In the genomic region with DNA sequence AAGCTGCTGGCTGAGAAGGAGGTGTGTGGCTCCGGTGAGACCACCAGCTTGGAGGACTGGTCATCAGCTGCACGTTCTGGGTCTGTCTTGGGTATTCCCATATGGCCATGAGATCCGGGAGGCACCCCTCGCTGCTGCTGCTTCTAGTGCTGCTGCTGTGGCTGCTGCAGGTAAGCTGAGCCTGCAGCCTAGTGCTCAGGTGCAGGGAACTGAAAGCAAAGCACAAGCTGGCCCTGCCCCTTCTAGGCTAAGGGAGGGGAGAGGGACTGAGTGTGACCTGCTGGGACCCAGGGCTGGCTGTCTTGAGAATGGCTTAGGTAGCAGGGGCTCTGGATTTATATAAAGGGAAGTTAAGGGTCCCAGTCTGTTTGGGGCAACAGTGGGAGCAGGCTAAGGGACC, we compare ENCODE assay signal across 21 cellular contexts. TPM values are rescaled to one million over a fixed set of nuclear protein-coding genes. Genes with fewer than 3 reads are reported as not detected.
DNase-seq lines count a peak whose midpoint lies in the region; ATAC-seq and TF ChIP-seq lines count a peak whose summit lies in the region.
"Had no signal": no experiment of that assay in that cellular context is flagged by ENCODE, and none has a peak within 500 bp of the region (broad histone marks: within the 10 kb centered on the region; RNA-seq: fewer than 3 reads in every experiment).

No MANE protein-coding gene starts in this region.

- 75% methylated on average over 4 of the region's 4 CpGs for WGBS in prostate gland
- 89 to 96% methylated on average over 4 of the region's 4 CpGs for WGBS in body of pancreas, 2 donors

- H2AFZ ChIP-seq in PC-9: no peak overlapping the region

- intact Hi-C loops in prostate gland (cut with DNase I) (no loop called here), PC-9 (cut with micrococcal nuclease; ENCODE audit: unreplicated experiment) (no loop called here), body of pancreas (cut with DNase I) (no loop called here)

- H3K79me2 ChIP-seq in PC-9 (ENCODE audit: low read depth): no peaks in the 10 kb centered on the region

- CTCF ChIA-PET in WTC11 (lab: Charles Lee) (interaction anchor here (0.7 to 1.6 kb wide), 5 partner anchors 10 to 305 kb away, joined by 3 to 8 read pairs (median 3); a partner anchor contains a TSS), PC-9 (lab: Charles Lee) (interaction anchor here (0.7 kb wide), 1 partner anchor 112 kb away, joined by 6 read pairs; no protein-coding TSS in a partner anchor)

- no peaks in the 10 kb centered on the region for H3K36me3 Mint-ChIP-seq in WTC11
- H3K36me3 Mint-ChIP-seq: activated naive CD8-positive, alpha-beta T cell treated with anti-CD3 and anti-CD28 coated beads, Interleukin-2, amount 10 ng/mL, durations not matched to agents 7 days and 5 days had no signal

- no peak overlapping the region for H3K27ac ChIP-seq in prostate gland
- H3K27ac ChIP-seq in PC-9: no peak overlapping the region
- H3K27ac ChIP-seq in body of pancreas: no peak overlapping the region
- H3K27ac ChIP-seq: 22Rv1, epithelial cell of prostate, KMS-11 had no signal

- no peaks in the 10 kb centered on the region for H3K9me3 Mint-ChIP-seq in WTC11
- H3K9me3 Mint-ChIP-seq: activated naive CD8-positive, alpha-beta T cell treated with anti-CD3 and anti-CD28 coated beads, Interleukin-2, amount 10 ng/mL, durations not matched to agents 7 days and 5 days; activated T-helper 2 cell treated with anti-CD3 and anti-CD28 coated beads, Interferon-gamma antibody, Interleukin-2, Interleukin-4, amounts not matched to agents 10 μg/mL and 5 μg/mL and 100 μg/mL, durations not matched to agents 14 hours and 24 hours and 36 hours; CD4-positive, CD25-positive, alpha-beta regulatory T cell; memory B cell had no signal

- H3K9me2 ChIP-seq in PC-9 (ENCODE audit: insufficient read depth): no peaks in the 10 kb centered on the region

- DNase-seq in NCI-H1436 (lab: John Stamatoyannopoulos, UW) (peak; percentile 5), NCI-H1436 treated with DMSO at 0.1 percent for 48 hours (lab: John Stamatoyannopoulos, UW) (no peak), NCI-H2107 treated with DMSO at 0.1 percent for 48 hours (lab: John Stamatoyannopoulos, UW; ENCODE audit: unreplicated experiment) (peak; percentile 64), WTC11 (ENCODE audit: low spot score) (peak; percentile 40), prostate gland (ENCODE audit: low spot score) (no peak), PC-9 (no peak), MV-4-11 (lab: John Stamatoyannopoulos, UW) (no peak), body of pancreas (no peak)
- DNase-seq: activated CD4-positive, alpha-beta T cell treated with anti-CD3 and anti-CD28 coated beads, Interleukin-2, amount 50 U/mL, for 48 hours; activated CD8-positive, alpha-beta memory T cell treated with anti-CD3 and anti-CD28 coated beads, Interleukin-2, amount 50 U/mL, for 4 hours; activated naive CD8-positive, alpha-beta T cell treated with anti-CD3 and anti-CD28 coated beads, Interleukin-2, amount 10 ng/mL, durations not matched to agents 7 days and 5 days; CD4-positive, CD25-positive, alpha-beta regulatory T cell; central memory CD4-positive, alpha-beta T cell; NCI-H187; NCI-H526 treated with DMSO at 0.1 percent for 48 hours; trophoblast cell had no signal

- BruUV-seq in PC-9 (replicated peaks; lab: Mats Ljungman, UMichigan): no TSS peak

- H3K4me2 ChIP-seq in PC-9: no peak overlapping the region
- H3K4me2 ChIP-seq: KMS-11 had no signal

- TF ChIP-seq CTCF in WTC11 (IDR thresholded peaks at IDR 0.05): no peak
- no peak for TF ChIP-seq CTCF in prostate gland (IDR thresholded peaks at IDR 0.05)
- TF ChIP-seq CTCF in PC-9 (conservative IDR thresholded peaks at IDR 0.05): no peak
- TF ChIP-seq CTCF in body of pancreas (IDR thresholded peaks at IDR 0.05): no peak

- no peaks in the 10 kb centered on the region for H3K27me3 ChIP-seq in prostate gland (replicated peaks; ENCODE audit: insufficient read depth)
- H3K27me3 ChIP-seq in PC-9 (ENCODE audit: insufficient read depth, low read depth): no peaks in the 10 kb centered on the region
- H3K27me3 ChIP-seq in body of pancreas: no peaks in the 10 kb centered on the region

- H3K4me1 Mint-ChIP-seq in WTC11: peaks cover 6% of the 10 kb centered on the region
- H3K4me1 Mint-ChIP-seq: activated naive CD8-positive, alpha-beta T cell treated with anti-CD3 and anti-CD28 coated beads, Interleukin-2, amount 10 ng/mL, durations not matched to agents 7 days and 5 days; CD4-positive, CD25-positive, alpha-beta regulatory T cell; memory B cell had no signal

- H3K4me1 ChIP-seq in prostate gland (replicated peaks) (no peaks in the 10 kb centered on the region), PC-9 (replicated peaks; ENCODE audit: insufficient read depth) (0 out of 2 replicates have a peak, but pooled peaks cover 4% of the 10 kb centered on the region), body of pancreas (peaks cover 11% of the 10 kb centered on the region)

- H3K4me3 ChIP-seq in prostate gland: peak overlapping the region; percentile 6 to 14
- H3K4me3 ChIP-seq in PC-9: no peak overlapping the region
- H3K4me3 ChIP-seq in body of pancreas: no peak overlapping the region

- H3K36me3 ChIP-seq in prostate gland (no peaks in the 10 kb centered on the region), PC-9 (ENCODE audit: low read depth) (no peaks in the 10 kb centered on the region), body of pancreas (replicated peaks in 1 of 2; ENCODE audit: insufficient read depth in 1 of 2, low read depth in 2 of 2) (no peaks in the 10 kb centered on the region)

- no peak overlapping the region for H3K27ac Mint-ChIP-seq in WTC11
- H3K27ac Mint-ChIP-seq: activated naive CD8-positive, alpha-beta T cell treated with anti-CD3 and anti-CD28 coated beads, Interleukin-2, amount 10 ng/mL, durations not matched to agents 7 days and 5 days; activated T-helper 2 cell treated with anti-CD3 and anti-CD28 coated beads, Interferon-gamma antibody, Interleukin-2, Interleukin-4, amounts not matched to agents 10 μg/mL and 5 μg/mL and 100 μg/mL, durations not matched to agents 14 hours and 24 hours and 36 hours; CD4-positive, CD25-positive, alpha-beta regulatory T cell; memory B cell had no signal

- H4K20me1 ChIP-seq in PC-9 (ENCODE audit: insufficient read depth): no peaks in the 10 kb centered on the region

- peak; percentile 23 for TF ChIP-seq POLR2A in prostate gland (IDR thresholded peaks at IDR 0.05)
- TF ChIP-seq POLR2A in body of pancreas (IDR thresholded peaks at IDR 0.05): no peak

- POLR2A ChIA-PET in WTC11 (lab: Charles Lee) (interaction anchor here (1.1 kb wide), 1 partner anchor 11 kb away, joined by 3 read pairs; no protein-coding TSS in a partner anchor), PC-9 (lab: Charles Lee; ENCODE audit: unreplicated experiment) (no interaction called here)

- H3K27me3 Mint-ChIP-seq in WTC11 (ENCODE audit: low read depth): peaks cover 8% of the 10 kb centered on the region
- H3K27me3 Mint-ChIP-seq: activated naive CD8-positive, alpha-beta T cell treated with anti-CD3 and anti-CD28 coated beads, Interleukin-2, amount 10 ng/mL, durations not matched to agents 7 days and 5 days; CD4-positive, CD25-positive, alpha-beta regulatory T cell; memory B cell had no signal

- H3F3A ChIP-seq in PC-9 (ENCODE audit: insufficient read depth, low read depth): no peaks in the 10 kb centered on the region

- H3K4me3 Mint-ChIP-seq in WTC11: no peak overlapping the region
- H3K4me3 Mint-ChIP-seq: activated naive CD8-positive, alpha-beta T cell treated with anti-CD3 and anti-CD28 coated beads, Interleukin-2, amount 10 ng/mL, durations not matched to agents 7 days and 5 days; CD4-positive, CD25-positive, alpha-beta regulatory T cell; memory B cell had no signal

- ATAC-seq in WTC11 (peak; percentile 78), body of pancreas (no peak)

- H3K9me3 ChIP-seq in prostate gland: no peaks in the 10 kb centered on the region
- 0 out of 2 replicates have a peak, but pooled peaks cover 2% of the 10 kb centered on the region for H3K9me3 ChIP-seq in PC-9 (ENCODE audit: insufficient read depth, low read depth)
- no peaks in the 10 kb centered on the region for H3K9me3 ChIP-seq in body of pancreas

TF ChIP-seq in WTC11, 78 proteins besides CTCF, POLR2A, EP300 and RAD21 (continues in another document):
- no peak for TF ChIP-seq FOXJ3 (CRISPR knock-in tag; IDR thresholded peaks at IDR 0.05; ENCODE audit: borderline replicate concordance)
- TF ChIP-seq, protein P1, sequence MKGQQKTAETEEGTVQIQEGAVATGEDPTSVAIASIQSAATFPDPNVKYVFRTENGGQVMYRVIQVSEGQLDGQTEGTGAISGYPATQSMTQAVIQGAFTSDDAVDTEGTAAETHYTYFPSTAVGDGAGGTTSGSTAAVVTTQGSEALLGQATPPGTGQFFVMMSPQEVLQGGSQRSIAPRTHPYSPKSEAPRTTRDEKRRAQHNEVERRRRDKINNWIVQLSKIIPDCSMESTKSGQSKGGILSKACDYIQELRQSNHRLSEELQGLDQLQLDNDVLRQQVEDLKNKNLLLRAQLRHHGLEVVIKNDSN (CRISPR knock-in tag; IDR thresholded peaks at IDR 0.05): no peak
- TF ChIP-seq, protein P2, sequence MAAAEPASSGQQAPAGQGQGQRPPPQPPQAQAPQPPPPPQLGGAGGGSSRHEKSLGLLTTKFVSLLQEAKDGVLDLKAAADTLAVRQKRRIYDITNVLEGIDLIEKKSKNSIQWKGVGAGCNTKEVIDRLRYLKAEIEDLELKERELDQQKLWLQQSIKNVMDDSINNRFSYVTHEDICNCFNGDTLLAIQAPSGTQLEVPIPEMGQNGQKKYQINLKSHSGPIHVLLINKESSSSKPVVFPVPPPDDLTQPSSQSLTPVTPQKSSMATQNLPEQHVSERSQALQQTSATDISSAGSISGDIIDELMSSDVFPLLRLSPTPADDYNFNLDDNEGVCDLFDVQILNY (CRISPR knock-in tag; IDR thresholded peaks at IDR 0.05): no peak
- TF ChIP-seq ELF4 (CRISPR knock-in tag; IDR thresholded peaks at IDR 0.05; ENCODE audit: low read depth): no peak

RNA-seq across cellular contexts. Expression of a gene that starts 0.4 kb away (rescaled TPM):
- 1.0 to 1.4 TPM (median 1.3 TPM) in 3 replicates for total RNA-seq in WTC11 (2021)
- 10 to 100 TPM; 11.0 to 30.6 TPM for total RNA-seq in prostate gland
- 0.68 and 1.1 TPM in 2 replicates for total RNA-seq in PC-9 (2021)
- total RNA-seq in body of pancreas: under 1 TPM; 0.26 to 0.33 TPM

RNA-seq across cellular contexts. Expression of a gene that starts 18.4 kb away (rescaled TPM):
- total RNA-seq in WTC11 (2021) (14.8 to 17.9 TPM (median 16.0 TPM) in 3 replicates), prostate gland (10 to 100 TPM; 13.7 to 18.2 TPM), PC-9 (2021) (11.7 and 20.2 TPM in 2 replicates), body of pancreas (1 to 10 TPM; 2.6 to 3.6 TPM)

RNA-seq across cellular contexts. Expression of a gene that starts 18.5 kb away (rescaled TPM):
- total RNA-seq in WTC11 (2021) (2.4 to 3.6 TPM (median 3.2 TPM) in 3 replicates), prostate gland (10 to 100 TPM; 16.0 to 16.6 TPM), PC-9 (2021) (9.0 and 9.9 TPM in 2 replicates), body of pancreas (1 to 10 TPM; 6.0 to 6.3 TPM)

RNA-seq across cellular contexts. Expression of a gene that starts 25.2 kb away (rescaled TPM):
- 0.31 to 0.69 TPM (median 0.55 TPM) in 3 replicates for total RNA-seq in WTC11 (2021)
- 10 to 100 TPM in 1 of 2 donors, 1 to 10 TPM in 1; 4.8 to 10.6 TPM for total RNA-seq in prostate gland
- 1.8 and 3.0 TPM in 2 replicates for total RNA-seq in PC-9 (2021)
- total RNA-seq in body of pancreas: 10 to 100 TPM in 1 of 2 donors, 1 to 10 TPM in 1; 3.6 to 15.3 TPM

Comparison
In these comparisons a context has a peak if more than half of its experiments do, and no peak if none do; other contexts are left out.
1. DNase-seq: peak in NCI-H1436 (single experiment), NCI-H2107 treated with DMSO at 0.1 percent for 48 hours (single experiment) and WTC11 (single experiment); none in NCI-H1436 treated with DMSO at 0.1 percent for 48 hours (single experiment), prostate gland (single experiment), PC-9 (0 of 2), MV-4-11 (single experiment) and body of pancreas (0 of 4).
2. H3K4me3 ChIP-seq: peak in prostate gland (2 of 2); none in PC-9 (single experiment) and body of pancreas (0 of 2).